Comparison of ENCODE assay signal across 8 cellular contexts in genomic region chr2:136135924-136136906, GRCh38. TPM values are rescaled to one million over a fixed set of nuclear protein-coding genes. Genes with fewer than 3 reads are reported as not detected.
A peak's percentile ranks its signal among the peaks of the same experiment; 100 is the strongest.
DNase-seq lines count a peak whose midpoint lies in the region; ATAC-seq and TF ChIP-seq lines count a peak whose summit lies in the region.

No MANE protein-coding gene starts in this region.

- H3K27ac Mint-ChIP-seq in CD4-positive, alpha-beta T cell, result peak overlapping the region; percentile 97
- peak overlapping the region; percentile 80 for H3K27ac Mint-ChIP-seq in T-helper 1 cell treated with Interleukin-12 subunit alpha and Interleukin-12 subunit beta and Interleukin-4 antibody, amounts not matched to agents 30 μg/mL and 1 μg/mL, for 36 hours
- H3K27ac Mint-ChIP-seq in central memory CD8-positive, alpha-beta T cell (ENCODE audit: low read depth), result peak overlapping the region; percentile 99

- H3K27me3 Mint-ChIP-seq in CD4-positive, alpha-beta T cell, result no peaks in the 10 kb centered on the region
- H3K27me3 Mint-ChIP-seq in T-helper 1 cell treated with Interleukin-12 subunit alpha and Interleukin-12 subunit beta and Interleukin-4 antibody, amounts not matched to agents 30 μg/mL and 1 μg/mL, for 36 hours (ENCODE audit: low read depth), result peaks cover 54% of the 10 kb centered on the region
- H3K27me3 Mint-ChIP-seq in central memory CD8-positive, alpha-beta T cell, result no peaks in the 10 kb centered on the region

- peaks cover 96% of the 10 kb centered on the region for H3K4me1 Mint-ChIP-seq in CD4-positive, alpha-beta T cell (ENCODE audit: low read depth)
- peaks cover 78% of the 10 kb centered on the region for H3K4me1 Mint-ChIP-seq in T-helper 1 cell treated with Interleukin-12 subunit alpha and Interleukin-12 subunit beta and Interleukin-4 antibody, amounts not matched to agents 30 μg/mL and 1 μg/mL, for 36 hours (ENCODE audit: low read depth)
- H3K4me1 Mint-ChIP-seq in central memory CD8-positive, alpha-beta T cell, result peaks cover 81% of the 10 kb centered on the region

- peaks cover 5% of the 10 kb centered on the region for H3K36me3 Mint-ChIP-seq in CD4-positive, alpha-beta T cell (ENCODE audit: low read depth)
- H3K36me3 Mint-ChIP-seq in T-helper 1 cell treated with Interleukin-12 subunit alpha and Interleukin-12 subunit beta and Interleukin-4 antibody, amounts not matched to agents 30 μg/mL and 1 μg/mL, for 36 hours (ENCODE audit: low read depth), result peaks cover 10% of the 10 kb centered on the region
- H3K36me3 Mint-ChIP-seq in central memory CD8-positive, alpha-beta T cell (ENCODE audit: insufficient read depth), result peaks cover 51% of the 10 kb centered on the region

- peak; percentile 61 for ATAC-seq in CD4-positive, alpha-beta T cell (ENCODE audit: poor library complexity)
- peak; percentile 43 for ATAC-seq in GM19463 (IDR thresholded peaks at IDR 0.05; ENCODE audit: unreplicated experiment)
- ATAC-seq in HG03521 (IDR thresholded peaks at IDR 0.05; ENCODE audit: unreplicated experiment), result peak; percentile 27
- ATAC-seq in central memory CD8-positive, alpha-beta T cell (replicated peaks; ENCODE audit: extremely low read depth, poor library complexity, severe bottlenecking), result peak; percentile 68

- no peaks in the 10 kb centered on the region for H3K9me3 ChIP-seq in CD4-positive, alpha-beta T cell (ENCODE audit: control insufficient read depth, low read length)

- no peak for TF ChIP-seq CTCF in CD4-positive, alpha-beta T cell (IDR thresholded peaks at IDR 0.05)

- H3K9me3 Mint-ChIP-seq in CD4-positive, alpha-beta T cell, result no peaks in the 10 kb centered on the region
- no peaks in the 10 kb centered on the region for H3K9me3 Mint-ChIP-seq in T-helper 1 cell treated with Interleukin-12 subunit alpha and Interleukin-12 subunit beta and Interleukin-4 antibody, amounts not matched to agents 30 μg/mL and 1 μg/mL, for 36 hours
- H3K9me3 Mint-ChIP-seq in central memory CD8-positive, alpha-beta T cell, result no peaks in the 10 kb centered on the region

- intact Hi-C loops in CD4-positive, alpha-beta T cell (cut with DNase I, micrococcal nuclease), result loop anchor here in 1 of 2 experiments (1.0 to 10.0 kb wide), 7 partner anchors 20 to 1084 kb away; partner anchors contain the start of genes RAB3GAP1 and UBXN4

- POLR2A ChIA-PET in CD4-positive, alpha-beta T cell (lab: Charles Lee), result interaction anchor here (0.6 to 11.1 kb wide), 37 partner anchors 9 to 387 kb away, joined by 3 to 488 read pairs (median 4); partner anchors contain the start of genes CXCR4, DARS1 and MCM6

- peak overlapping the region; percentile 99 for H3K27ac ChIP-seq in CD4-positive, alpha-beta T cell (ENCODE audit: low read depth, low read length)

- H3K27me3 ChIP-seq in CD4-positive, alpha-beta T cell (ENCODE audit: control insufficient read depth, insufficient read depth, low read length), result no peaks in the 10 kb centered on the region

- peak; percentile 71 to 93 (median 78) for DNase-seq in CD4-positive, alpha-beta T cell
- peak; percentile 69 to 88 for DNase-seq in central memory CD8-positive, alpha-beta T cell (ENCODE audit: low spot score in 2 of 2)
- DNase-seq in stimulated activated CD8-positive, alpha-beta memory T cell treated with anti-CD3 and anti-CD28 coated beads, Interleukin-15, amount 100 ng/mL, for 48 hours (ENCODE audit: low read depth in 2 of 2), result peak; percentile 37 to 41
- DNase-seq in HCEC 1CT (no peak), GDM1 (lab: John Stamatoyannopoulos, UW) (no peak)

- peak overlapping the region; percentile 51 for H3K4me3 Mint-ChIP-seq in CD4-positive, alpha-beta T cell
- peak overlapping the region; percentile 35 for H3K4me3 Mint-ChIP-seq in T-helper 1 cell treated with Interleukin-12 subunit alpha and Interleukin-12 subunit beta and Interleukin-4 antibody, amounts not matched to agents 30 μg/mL and 1 μg/mL, for 36 hours
- peak overlapping the region; percentile 75 for H3K4me3 Mint-ChIP-seq in central memory CD8-positive, alpha-beta T cell

- CTCF ChIA-PET in CD4-positive, alpha-beta T cell (lab: Charles Lee), result interaction anchor here (0.7 to 4.0 kb wide), 16 partner anchors 12 to 248 kb away, joined by 3 to 24 read pairs (median 6); no protein-coding TSS in a partner anchor

RNA-seq across cellular contexts. Expression of gene CXCR4, which starts 18.3 kb away (rescaled TPM):
- total RNA-seq in CD4-positive, alpha-beta T cell, result 1,000 to 10,000 TPM; 1,661 to 1,739 TPM

Comparison
In these comparisons a context has a peak if more than half of its experiments do, and no peak if none do; other contexts are left out.
1. DNase-seq: peak in CD4-positive, alpha-beta T cell (10 of 10), central memory CD8-positive, alpha-beta T cell (2 of 2) and stimulated activated CD8-positive, alpha-beta memory T cell treated with anti-CD3 and anti-CD28 coated beads, Interleukin-15, amount 100 ng/mL, for 48 hours (2 of 2); none in HCEC 1CT (single experiment) and GDM1 (single experiment).
2. Peak in every context shown above with its lines, with median percentiles within 50 percentile points of each other: ATAC-seq, H3K27ac Mint-ChIP-seq and H3K4me3 Mint-ChIP-seq.